In the genomic region with DNA sequence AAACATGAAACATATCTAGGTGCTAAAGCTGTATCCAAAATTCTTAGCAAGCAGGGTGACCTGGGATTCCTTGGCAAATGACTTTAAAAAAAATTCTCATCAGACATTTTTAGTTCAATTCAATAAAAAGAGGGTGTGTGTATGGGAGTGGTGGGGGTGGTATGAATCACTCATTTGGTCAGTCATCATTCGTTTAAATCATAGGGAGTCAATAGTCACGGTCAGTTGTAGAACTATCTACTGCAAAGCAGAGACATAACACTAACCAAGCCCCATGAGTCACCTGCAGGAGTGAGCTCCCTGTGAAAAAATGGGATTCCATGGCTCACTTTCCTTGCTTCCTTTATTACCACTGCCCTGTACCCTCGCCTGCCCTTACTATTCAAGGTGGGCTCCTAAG, we compare ENCODE assay signal across 18 cellular contexts.
"Had no signal": no experiment of that assay in that cellular context is flagged by ENCODE, and none has a peak within 500 bp of the region (broad histone marks: within the 10 kb centered on the region; RNA-seq: fewer than 3 reads in every experiment).

No MANE protein-coding gene starts in this region.

- H3K4me1 Mint-ChIP-seq: nephron had no signal

- H3K36me3 ChIP-seq: gastroesophageal sphincter, left lung, prostate gland, right lobe of liver, transverse colon had no signal

- H3K4me3 ChIP-seq: dorsolateral prefrontal cortex, gastroesophageal sphincter, left lung, prostate gland, right lobe of liver, transverse colon had no signal

- H3K27me3 ChIP-seq: dorsolateral prefrontal cortex, gastroesophageal sphincter, left lung, right lobe of liver, transverse colon had no signal

- ATAC-seq: activated CD4-positive, CD25-positive, alpha-beta regulatory T cell treated with anti-CD3 and anti-CD28 coated beads, Interleukin-2, amount 50 U/mL, for 24 hours; gastroesophageal sphincter; left lung; right lobe of liver; stimulated activated naive B cell treated with anti-CD40 and anti-IgM and Interleukin-4, amounts not matched to agents 10 μg/mL and 1 μg/mL and 100 μg/mL, for 72 hours had no signal

- FAIRE-seq: endometrium, keratinocyte had no signal

- H3K9me3 ChIP-seq: gastroesophageal sphincter, left lung, prostate gland, right lobe of liver, transverse colon had no signal

- H3K36me3 Mint-ChIP-seq: activated naive CD8-positive, alpha-beta T cell; memory B cell; stimulated activated naive B cell treated with anti-CD40 and anti-IgM and Interleukin-4, amounts not matched to agents 10 μg/mL and 1 μg/mL and 100 μg/mL, for 72 hours had no signal

- H3K9me3 Mint-ChIP-seq: memory B cell; nephron; stimulated activated naive B cell treated with anti-CD40 and anti-IgM and Interleukin-4, amounts not matched to agents 10 μg/mL and 1 μg/mL and 100 μg/mL, for 72 hours had no signal

- H3K27me3 Mint-ChIP-seq: activated naive CD8-positive, alpha-beta T cell; memory B cell; stimulated activated naive B cell treated with anti-CD40 and anti-IgM and Interleukin-4, amounts not matched to agents 10 μg/mL and 1 μg/mL and 100 μg/mL, for 72 hours had no signal

- DNase-seq: activated gamma-delta T cell; activated T-cell treated with anti-CD3 and anti-CD28 coated beads, Interleukin-2, amount 50 U/mL, for 48 hours; dorsolateral prefrontal cortex; left lung; occipital lobe; right lobe of liver; stimulated activated CD4-positive, alpha-beta T cell treated with anti-CD3 and anti-CD28 coated beads, Interleukin-2, amount 100 ng/mL, for 24 hours; stimulated activated naive B cell treated with anti-CD40 and anti-IgM and Interleukin-4, amounts not matched to agents 10 μg/mL and 1 μg/mL and 100 μg/mL, for 72 hours; substantia nigra; transverse colon had no signal

- H3K27ac Mint-ChIP-seq: activated naive CD8-positive, alpha-beta T cell; memory B cell; nephron; stimulated activated naive B cell treated with anti-CD40 and anti-IgM and Interleukin-4, amounts not matched to agents 10 μg/mL and 1 μg/mL and 100 μg/mL, for 72 hours had no signal

- H3K4me3 Mint-ChIP-seq: activated naive CD8-positive, alpha-beta T cell; memory B cell; nephron; stimulated activated naive B cell treated with anti-CD40 and anti-IgM and Interleukin-4, amounts not matched to agents 10 μg/mL and 1 μg/mL and 100 μg/mL, for 72 hours had no signal
